ENCODE assay signal across 27 cellular contexts in genomic region chr5:6497267-6497666, GRCh38. TPM values are rescaled to one million over a fixed set of nuclear protein-coding genes. Genes with fewer than 3 reads are reported as not detected.
DNase-seq lines count a peak whose midpoint lies in the region; ATAC-seq lines count a peak whose summit lies in the region.
"Had no signal": no experiment of that assay in that cellular context is flagged by ENCODE, and none has a peak within 500 bp of the region (broad histone marks: within the 10 kb centered on the region; RNA-seq: fewer than 3 reads in every experiment).

No MANE protein-coding gene starts in this region.

- H3K27me3 Mint-ChIP-seq in activated naive CD8-positive, alpha-beta T cell treated with anti-CD3 and anti-CD28 coated beads, Interleukin-2, amount 50 U/mL, for 24 hours: peaks cover 5% of the 10 kb centered on the region
- H3K27me3 Mint-ChIP-seq in activated naive CD8-positive, alpha-beta T cell treated with anti-CD3 and anti-CD28 coated beads for 36 hours: peaks cover 4% of the 10 kb centered on the region

- H3K4me1 Mint-ChIP-seq in activated naive CD8-positive, alpha-beta T cell treated with anti-CD3 and anti-CD28 coated beads, Interleukin-2, amount 50 U/mL, for 24 hours: peaks cover 7% of the 10 kb centered on the region
- H3K4me1 Mint-ChIP-seq in activated naive CD8-positive, alpha-beta T cell treated with anti-CD3 and anti-CD28 coated beads for 36 hours: peaks cover 6% of the 10 kb centered on the region
- peaks cover 28% of the 10 kb centered on the region for H3K4me1 Mint-ChIP-seq in stimulated activated effector memory CD8-positive, alpha-beta T cell treated with anti-CD3 and anti-CD28 coated beads, Interleukin-12 subunit alpha, Interleukin-12 subunit beta, amount 100 ng/mL, for 72 hours
- H3K4me1 Mint-ChIP-seq: central memory CD8-positive, alpha-beta T cell; T-cell had no signal

- peak; percentile 29 for ATAC-seq in activated naive CD8-positive, alpha-beta T cell treated with anti-CD3 and anti-CD28 coated beads, Interleukin-2, amount 50 U/mL, for 24 hours
- peak; percentile 23 for ATAC-seq in GM18907 (IDR thresholded peaks at IDR 0.05; ENCODE audit: unreplicated experiment)
- ATAC-seq in HG03442 (IDR thresholded peaks at IDR 0.05; ENCODE audit: unreplicated experiment): peak; percentile 25
- ATAC-seq in stimulated activated effector memory CD8-positive, alpha-beta T cell treated with anti-CD3 and anti-CD28 coated beads, Interleukin-12 subunit alpha, Interleukin-12 subunit beta, amount 100 ng/mL, for 72 hours: peak; percentile 33
- ATAC-seq: left colon, T-cell, upper lobe of right lung had no signal

- DNase-seq in activated naive CD8-positive, alpha-beta T cell treated with anti-CD3 and anti-CD28 coated beads, Interleukin-2, amount 50 U/mL, for 24 hours: no peak
- no peak for DNase-seq in activated naive CD8-positive, alpha-beta T cell treated with anti-CD3 and anti-CD28 coated beads for 36 hours
- no peak for DNase-seq in stimulated activated effector memory CD8-positive, alpha-beta T cell treated with anti-CD3 and anti-CD28 coated beads, Interleukin-12 subunit alpha, Interleukin-12 subunit beta, amount 100 ng/mL, for 72 hours (ENCODE audit: low spot score in 2 of 2)
- DNase-seq in amniotic stem cell (lab: John Stamatoyannopoulos, UW): no peak
- no peak for DNase-seq in activated naive CD4-positive, alpha-beta T cell (lab: John Stamatoyannopoulos, UW)
- DNase-seq: activated naive CD8-positive, alpha-beta T cell treated with anti-CD3 and anti-CD28 coated beads, Interleukin-2, amount 10 ng/mL, durations not matched to agents 7 days and 5 days; Caco-2; dermis blood vessel endothelial cell; DMS79 treated with DMSO at 0.1 percent for 48 hours; GF-D8; KBM-7; left colon; MM.1S; NCI-H1417; NCI-H2081 treated with DMSO at 0.1 percent for 48 hours; NCI-H446; NCI-H774; stimulated activated CD4-positive, alpha-beta T cell treated with anti-CD3 and anti-CD28 coated beads, Interleukin-2, amount 100 ng/mL, for 48 hours; T-cell; upper lobe of right lung had no signal

- H3K36me3 Mint-ChIP-seq in activated naive CD8-positive, alpha-beta T cell treated with anti-CD3 and anti-CD28 coated beads, Interleukin-2, amount 50 U/mL, for 24 hours (ENCODE audit: low read depth): no peaks in the 10 kb centered on the region
- H3K36me3 Mint-ChIP-seq in activated naive CD8-positive, alpha-beta T cell treated with anti-CD3 and anti-CD28 coated beads for 36 hours: no peaks in the 10 kb centered on the region
- no peaks in the 10 kb centered on the region for H3K36me3 Mint-ChIP-seq in stimulated activated effector memory CD8-positive, alpha-beta T cell treated with anti-CD3 and anti-CD28 coated beads, Interleukin-12 subunit alpha, Interleukin-12 subunit beta, amount 100 ng/mL, for 72 hours
- H3K36me3 Mint-ChIP-seq: activated naive CD8-positive, alpha-beta T cell treated with anti-CD3 and anti-CD28 coated beads, Interleukin-2, amount 10 ng/mL, durations not matched to agents 7 days and 5 days; memory B cell; T-cell had no signal

- H3K9me3 Mint-ChIP-seq in activated naive CD8-positive, alpha-beta T cell treated with anti-CD3 and anti-CD28 coated beads, Interleukin-2, amount 50 U/mL, for 24 hours: no peaks in the 10 kb centered on the region
- H3K9me3 Mint-ChIP-seq in activated naive CD8-positive, alpha-beta T cell treated with anti-CD3 and anti-CD28 coated beads for 36 hours: no peaks in the 10 kb centered on the region
- no peaks in the 10 kb centered on the region for H3K9me3 Mint-ChIP-seq in stimulated activated effector memory CD8-positive, alpha-beta T cell treated with anti-CD3 and anti-CD28 coated beads, Interleukin-12 subunit alpha, Interleukin-12 subunit beta, amount 100 ng/mL, for 72 hours
- H3K9me3 Mint-ChIP-seq: central memory CD8-positive, alpha-beta T cell; T-cell had no signal

- no peak overlapping the region for H3K4me3 Mint-ChIP-seq in activated naive CD8-positive, alpha-beta T cell treated with anti-CD3 and anti-CD28 coated beads, Interleukin-2, amount 50 U/mL, for 24 hours
- H3K4me3 Mint-ChIP-seq in activated naive CD8-positive, alpha-beta T cell treated with anti-CD3 and anti-CD28 coated beads for 36 hours: no peak overlapping the region
- H3K4me3 Mint-ChIP-seq in stimulated activated effector memory CD8-positive, alpha-beta T cell treated with anti-CD3 and anti-CD28 coated beads, Interleukin-12 subunit alpha, Interleukin-12 subunit beta, amount 100 ng/mL, for 72 hours: no peak overlapping the region
- H3K4me3 Mint-ChIP-seq: activated naive CD8-positive, alpha-beta T cell treated with anti-CD3 and anti-CD28 coated beads, Interleukin-2, amount 10 ng/mL, durations not matched to agents 7 days and 5 days; central memory CD8-positive, alpha-beta T cell; memory B cell; neural crest cell; T-cell had no signal

- H3K27ac Mint-ChIP-seq in activated naive CD8-positive, alpha-beta T cell treated with anti-CD3 and anti-CD28 coated beads, Interleukin-2, amount 50 U/mL, for 24 hours: no peak overlapping the region
- H3K27ac Mint-ChIP-seq in activated naive CD8-positive, alpha-beta T cell treated with anti-CD3 and anti-CD28 coated beads for 36 hours: no peak overlapping the region
- no peak overlapping the region for H3K27ac Mint-ChIP-seq in stimulated activated effector memory CD8-positive, alpha-beta T cell treated with anti-CD3 and anti-CD28 coated beads, Interleukin-12 subunit alpha, Interleukin-12 subunit beta, amount 100 ng/mL, for 72 hours
- H3K27ac Mint-ChIP-seq: activated naive CD8-positive, alpha-beta T cell treated with anti-CD3 and anti-CD28 coated beads, Interleukin-2, amount 10 ng/mL, durations not matched to agents 7 days and 5 days; memory B cell; T-cell had no signal

RNA-seq across cellular contexts. Expression of gene UBE2QL1, which starts 48.6 kb away (rescaled TPM):
- not detected for total RNA-seq in activated naive CD8-positive, alpha-beta T cell treated with anti-CD3 and anti-CD28 coated beads for 36 hours
- total RNA-seq: activated CD8-positive, alpha-beta memory T cell treated with anti-CD3 and anti-CD28 coated beads for 36 hours; activated naive CD8-positive, alpha-beta T cell treated with anti-CD3 and anti-CD28 coated beads, Interleukin-2, amount 10 ng/mL, durations not matched to agents 7 days and 5 days; Caco-2; SJSA1; upper lobe of right lung had no signal
